In the genomic region with DNA sequence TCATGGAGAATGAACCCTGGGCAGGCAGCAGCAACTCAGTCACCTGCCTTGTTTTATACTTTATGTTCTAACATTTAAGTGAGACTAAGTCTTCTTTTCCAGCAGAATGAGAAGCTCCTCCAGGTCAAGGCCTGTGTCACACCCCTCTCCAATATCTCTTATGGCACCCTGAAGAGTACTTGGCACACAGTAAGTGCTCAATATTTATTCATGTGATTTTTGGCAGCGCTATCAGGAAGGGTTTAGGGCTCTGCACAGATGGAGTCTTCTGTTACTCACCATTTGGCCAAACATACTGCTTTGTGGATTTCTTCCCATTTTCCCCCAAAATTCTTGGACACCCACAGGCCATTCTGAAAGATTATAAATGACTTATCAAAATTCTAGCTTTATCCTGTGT, we compare ENCODE assay signal across 19 cellular contexts. TPM values are rescaled to one million over a fixed set of nuclear protein-coding genes. Genes with fewer than 3 reads are reported as not detected.
"Had no signal": no experiment of that assay in that cellular context is flagged by ENCODE, and none has a peak within 500 bp of the region (broad histone marks: within the 10 kb centered on the region; RNA-seq: fewer than 3 reads in every experiment).

No MANE protein-coding gene starts in this region.

- H3K9me3 ChIP-seq: gastrocnemius medialis, heart left ventricle, tibial nerve had no signal

- H3K4me3 ChIP-seq: gastrocnemius medialis, heart left ventricle, tibial nerve had no signal

- H3K27me3 ChIP-seq: gastrocnemius medialis, heart left ventricle, tibial nerve had no signal

- H3K27ac ChIP-seq: heart left ventricle, tibial nerve had no signal

- H3K4me1 ChIP-seq: gastrocnemius medialis, tibial nerve had no signal

- DNase-seq: activated CD4-positive, alpha-beta T cell treated with anti-CD3 and anti-CD28 coated beads, Interleukin-2, amount 50 U/mL, for 1 hour; activated CD8-positive, alpha-beta memory T cell treated with anti-CD3 and anti-CD28 coated beads, Interleukin-2, amount 50 U/mL, for 4 hours; activated naive CD4-positive, alpha-beta T cell treated with anti-CD3 and anti-CD28 coated beads for 36 hours; activated T-cell treated with anti-CD3 and anti-CD28 coated beads, Interleukin-2, amount 50 U/mL, for 4 hours; central memory CD4-positive, alpha-beta T cell; erythroblast; gastrocnemius medialis; heart left ventricle; stimulated activated CD4-positive, alpha-beta T cell treated with anti-CD3 and anti-CD28 coated beads, Interleukin-12 subunit alpha, Interleukin-12 subunit beta, amount 100 ng/mL, for 4 hours; stimulated activated CD4-positive, alpha-beta T cell treated with anti-CD3 and anti-CD28 coated beads, Interleukin-1b, Interleukin-23, amount 100 ng/mL, for 48 hours; stimulated activated naive CD4-positive, alpha-beta T cell treated with Interleukin-2 at 50 U/mL for 16 hours had no signal

- ATAC-seq: activated CD4-positive, CD25-positive, alpha-beta regulatory T cell treated with anti-CD3 and anti-CD28 coated beads, Interleukin-2, amount 50 U/mL, for 24 hours; activated T-cell treated with anti-CD3 and anti-CD28 coated beads, Interleukin-2, amount 50 U/mL, for 4 hours; gastrocnemius medialis; heart left ventricle; natural killer cell treated with Interleukin-12 subunit alpha and Interleukin-12 subunit beta and Interleukin-15 and Interleukin-18, amount 100 ng/mL, for 72 hours had no signal

RNA-seq across cellular contexts. Expression of gene MYBPHL, which starts 43.8 kb away (rescaled TPM):
- total RNA-seq: activated naive CD4-positive, alpha-beta T cell treated with anti-CD3 and anti-CD28 coated beads for 36 hours; activated T-cell treated with anti-CD3 and anti-CD28 coated beads, Interleukin-2, amount 50 U/mL, for 4 hours; kidney epithelial cell; liver; mesenteric fat pad; natural killer cell treated with Interleukin-12 subunit alpha and Interleukin-12 subunit beta and Interleukin-15 and Interleukin-18, amount 100 ng/mL, for 72 hours; omental fat pad; subcutaneous adipose tissue; tibial nerve had no signal
- polyA plus RNA-seq: liver had no signal
